31 cellular contexts compared by ENCODE assay signal in the genomic region with DNA sequence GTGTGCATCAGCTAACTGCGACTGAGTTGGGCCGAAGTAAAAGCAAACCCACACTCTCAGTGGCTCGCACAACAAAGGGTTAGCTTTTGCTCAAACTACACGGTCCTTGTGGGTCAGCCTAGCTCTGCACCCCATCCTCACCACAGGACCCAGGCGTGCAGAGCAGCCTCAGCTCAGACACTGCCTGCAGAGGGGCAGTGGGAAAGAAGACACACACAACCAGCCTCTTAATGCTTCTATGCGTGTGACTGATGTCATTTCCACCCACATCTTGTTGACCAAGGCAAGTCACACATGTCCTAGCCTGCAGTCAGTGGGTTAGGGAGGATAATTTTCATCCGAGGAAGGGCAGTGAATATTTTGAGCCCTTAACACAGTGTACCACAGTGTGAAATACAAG.
"Had no signal": no experiment of that assay in that cellular context is flagged by ENCODE, and none has a peak within 500 bp of the region (broad histone marks: within the 10 kb centered on the region; RNA-seq: fewer than 3 reads in every experiment).

No MANE protein-coding gene starts in this region.

- H3K27ac ChIP-seq: gastroesophageal sphincter, hepatocyte, left ventricle myocardium inferior, ovary, right lobe of liver, skin epidermis, testis, uterus had no signal

- DNase-seq: activated CD4-positive, alpha-beta memory T cell treated with anti-CD3 and anti-CD28 coated beads, Interleukin-2, amount 10 ng/mL, durations not matched to agents 7 days and 5 days; activated CD4-positive, alpha-beta T cell treated with anti-CD3 and anti-CD28 coated beads for 1 hour; activated CD4-positive, alpha-beta T cell treated with anti-CD3 and anti-CD28 coated beads, Interleukin-2, amount 10 ng/mL, durations not matched to agents 7 days and 5 days; activated naive CD8-positive, alpha-beta T cell treated with anti-CD3 and anti-CD28 coated beads, Interleukin-2, amount 50 U/mL, for 24 hours; activated T-cell treated with anti-CD3 and anti-CD28 coated beads, Interleukin-2, amount 50 U/mL, for 48 hours; amygdala; dermis blood vessel endothelial cell; effector CD4-positive, alpha-beta T cell; erythroblast; islet precursor cell; left ventricle myocardium inferior; ovary; right lobe of liver; stimulated activated CD4-positive, alpha-beta T cell treated with anti-CD3 and anti-CD28 coated beads, Interleukin-12 subunit alpha, Interleukin-12 subunit beta, amount 100 ng/mL, for 4 hours; stimulated activated CD4-positive, alpha-beta T cell treated with anti-CD3 and anti-CD28 coated beads, Interleukin-4, amount 100 ng/mL, for 1 hour; stimulated activated naive CD8-positive, alpha-beta T cell treated with anti-CD3 and anti-CD28 coated beads, Interleukin-15, Interleukin-2, amounts not matched to agents 100 U/mL and 50 U/mL, for 24 hours; T-helper 2 cell; testis; uterus had no signal

- H2AFZ ChIP-seq: hepatocyte had no signal

- H3K27me3 ChIP-seq: gastroesophageal sphincter, hepatocyte, ovary, right lobe of liver, testis, uterus had no signal

- H3K79me2 ChIP-seq: hepatocyte had no signal

- H3K4me1 Mint-ChIP-seq: nephron, WTC11 had no signal

- H3K27ac Mint-ChIP-seq: activated CD4-positive, alpha-beta memory T cell treated with anti-CD3 and anti-CD28 coated beads, Interleukin-2, amount 10 ng/mL, durations not matched to agents 7 days and 5 days; activated CD4-positive, alpha-beta T cell treated with anti-CD3 and anti-CD28 coated beads, Interleukin-2, amount 10 ng/mL, durations not matched to agents 7 days and 5 days; activated naive CD4-positive, alpha-beta T cell treated with anti-CD3 and anti-CD28 coated beads, Interleukin-2, amount 50 U/mL, for 24 hours; activated naive CD8-positive, alpha-beta T cell treated with anti-CD3 and anti-CD28 coated beads, Interleukin-2, amount 50 U/mL, for 24 hours; activated T-helper 2 cell treated with anti-CD3 and anti-CD28 coated beads, Interferon-gamma antibody, Interleukin-2, Interleukin-4, amounts not matched to agents 10 μg/mL and 5 μg/mL and 100 μg/mL, durations not matched to agents 14 hours and 24 hours and 36 hours; nephron; progenitor cell of endocrine pancreas; type B pancreatic cell; WTC11 had no signal

- H3K4me3 ChIP-seq: gastroesophageal sphincter, hepatocyte, left ventricle myocardium inferior, lung, ovary, right lobe of liver, skin epidermis, testis, uterus had no signal

- H3K36me3 ChIP-seq: gastroesophageal sphincter, left ventricle myocardium inferior, ovary, right lobe of liver, uterus had no signal

- H3K9me3 Mint-ChIP-seq: activated CD4-positive, alpha-beta memory T cell treated with anti-CD3 and anti-CD28 coated beads, Interleukin-2, amount 10 ng/mL, durations not matched to agents 7 days and 5 days; activated CD4-positive, alpha-beta T cell treated with anti-CD3 and anti-CD28 coated beads, Interleukin-2, amount 10 ng/mL, durations not matched to agents 7 days and 5 days; activated naive CD4-positive, alpha-beta T cell treated with anti-CD3 and anti-CD28 coated beads, Interleukin-2, amount 50 U/mL, for 24 hours; activated naive CD8-positive, alpha-beta T cell treated with anti-CD3 and anti-CD28 coated beads, Interleukin-2, amount 50 U/mL, for 24 hours; activated T-helper 2 cell treated with anti-CD3 and anti-CD28 coated beads, Interferon-gamma antibody, Interleukin-2, Interleukin-4, amounts not matched to agents 10 μg/mL and 5 μg/mL and 100 μg/mL, durations not matched to agents 14 hours and 24 hours and 36 hours; central memory CD8-positive, alpha-beta T cell; nephron; type B pancreatic cell; WTC11 had no signal

- H3K9me3 ChIP-seq: gastroesophageal sphincter, left ventricle myocardium inferior, ovary, right lobe of liver, testis, uterus had no signal

- H3K4me1 ChIP-seq: gastroesophageal sphincter, right lobe of liver, uterus had no signal

- FAIRE-seq: endometrium had no signal

- ATAC-seq: activated naive CD8-positive, alpha-beta T cell treated with anti-CD3 and anti-CD28 coated beads, Interleukin-2, amount 50 U/mL, for 24 hours; gastroesophageal sphincter; right lobe of liver; stimulated activated naive CD8-positive, alpha-beta T cell treated with anti-CD3 and anti-CD28 coated beads, Interleukin-15, Interleukin-2, amounts not matched to agents 100 U/mL and 50 U/mL, for 24 hours; WTC11 had no signal

- H3K4me2 ChIP-seq: hepatocyte had no signal

- H3K36me3 Mint-ChIP-seq: activated naive CD4-positive, alpha-beta T cell treated with anti-CD3 and anti-CD28 coated beads, Interleukin-2, amount 50 U/mL, for 24 hours had no signal

- H3K27me3 Mint-ChIP-seq: activated CD4-positive, alpha-beta memory T cell treated with anti-CD3 and anti-CD28 coated beads, Interleukin-2, amount 10 ng/mL, durations not matched to agents 7 days and 5 days; activated CD4-positive, alpha-beta T cell treated with anti-CD3 and anti-CD28 coated beads, Interleukin-2, amount 10 ng/mL, durations not matched to agents 7 days and 5 days; activated naive CD4-positive, alpha-beta T cell treated with anti-CD3 and anti-CD28 coated beads, Interleukin-2, amount 50 U/mL, for 24 hours; activated naive CD8-positive, alpha-beta T cell treated with anti-CD3 and anti-CD28 coated beads, Interleukin-2, amount 50 U/mL, for 24 hours; central memory CD8-positive, alpha-beta T cell; progenitor cell of endocrine pancreas; type B pancreatic cell had no signal

- H3K4me3 Mint-ChIP-seq: activated CD4-positive, alpha-beta memory T cell treated with anti-CD3 and anti-CD28 coated beads, Interleukin-2, amount 10 ng/mL, durations not matched to agents 7 days and 5 days; activated CD4-positive, alpha-beta T cell treated with anti-CD3 and anti-CD28 coated beads, Interleukin-2, amount 10 ng/mL, durations not matched to agents 7 days and 5 days; activated naive CD4-positive, alpha-beta T cell treated with anti-CD3 and anti-CD28 coated beads, Interleukin-2, amount 50 U/mL, for 24 hours; activated naive CD8-positive, alpha-beta T cell treated with anti-CD3 and anti-CD28 coated beads, Interleukin-2, amount 50 U/mL, for 24 hours; central memory CD8-positive, alpha-beta T cell; nephron; type B pancreatic cell; WTC11 had no signal
